In genomic region chr2:142741764-142742269, GRCh38 we compare ENCODE assay signal across 13 cellular contexts.
DNase-seq lines count a peak whose midpoint lies in the region; ATAC-seq, FAIRE-seq and TF ChIP-seq lines count a peak whose summit lies in the region.
"Had no signal": no experiment of that assay in that cellular context is flagged by ENCODE, and none has a peak within 500 bp of the region (broad histone marks: within the 10 kb centered on the region; RNA-seq: fewer than 3 reads in every experiment).

No MANE protein-coding gene starts in this region.

- WGBS in GM12878 (ENCODE audit: insufficient coverage, insufficient replicate concordance, low lambda C conversion rate, missing lambda C conversion rate): 0% methylated on average over 2 of the region's 2 CpGs

- FAIRE-seq in GM12878 (lab: Jason Lieb, UNC): peak; percentile 7

- TF ChIP-seq CTCF in GM12878 (IDR thresholded peaks at IDR 0.05 in 2 of 3, conservative IDR thresholded peaks at IDR 0.05 in 1 of 3; ENCODE audit: control insufficient read depth in 2 of 3, extremely low read depth in 1 of 3, insufficient read depth in 1 of 3, low read depth in 3 of 3, low read length in 3 of 3): no peak

- BruUV-seq in GM12878 (replicated peaks; lab: Mats Ljungman, UMichigan): no TSS peak

- no peak overlapping the region; the same call in 1 of the 2 replicates for H3K4me2 ChIP-seq in GM12878 (ENCODE audit: control insufficient read depth, insufficient read depth)

- TF ChIP-seq EP300 in GM12878 (IDR thresholded peaks at IDR 0.05; ENCODE audit: borderline replicate concordance in 1 of 2, control insufficient read depth in 1 of 2, low read depth in 2 of 2, low read length in 2 of 2): peak in 1 of 2 experiments; percentile 25; a peak in 1 of 4 replicates

- no peak for TF ChIP-seq RAD21 in GM12878 (IDR thresholded peaks at IDR 0.05; ENCODE audit: insufficient read depth, low read depth, low read length)

- intact Hi-C loops in GM12878 (cut with micrococcal nuclease; ENCODE audit: unreplicated experiment): loop anchor here (5.0 kb wide), 1 partner anchor 135 kb away; the partner anchor contains the start of gene KYNU

- H3K9ac ChIP-seq in GM12878 (ENCODE audit: control insufficient read depth, insufficient read depth, low read length): no peak overlapping the region

- H2AFZ ChIP-seq in GM12878 (ENCODE audit: control insufficient read depth, low read depth, low read length): no peak overlapping the region

- H3K27me3 ChIP-seq in GM12878 (replicated peaks in 1 of 2; ENCODE audit: control insufficient read depth in 2 of 2, insufficient read depth in 2 of 2, low read length in 1 of 2): no peaks in the 10 kb centered on the region
- H3K27me3 ChIP-seq: adrenal gland had no signal

- ATAC-seq in GM18508 (IDR thresholded peaks at IDR 0.05; ENCODE audit: insufficient read depth, unreplicated experiment): peak; percentile 68
- ATAC-seq in GM21360 (IDR thresholded peaks at IDR 0.05; ENCODE audit: unreplicated experiment): peak; percentile 74
- peak; percentile 70 for ATAC-seq in HG03025 (IDR thresholded peaks at IDR 0.05; ENCODE audit: low FRiP score, unreplicated experiment)
- peak; percentile 78 for ATAC-seq in GM12878
- ATAC-seq in HG03196 (IDR thresholded peaks at IDR 0.05; ENCODE audit: unreplicated experiment): no peak

- no peak for TF ChIP-seq POLR2A in GM12878 (IDR thresholded peaks at IDR 0.05; ENCODE audit: low read depth, low read length)

- RAD21 ChIA-PET in GM12878 (lab: Charles Lee; ENCODE audit: unreplicated experiment): interaction anchor here (1.3 to 1.4 kb wide), 2 partner anchors 28 to 133 kb away, joined by 3 to 4 read pairs; no protein-coding TSS in a partner anchor

- in situ Hi-C loops in GM12878 (cut with MboI): no loop called here

- SMC1A ChIA-PET in GM12878 (lab: Charles Lee; ENCODE audit: uncharacterized antibody, unreplicated experiment): interaction anchor here (0.7 to 1.5 kb wide), 2 partner anchors 15 to 252 kb away, joined by 3 read pairs; no protein-coding TSS in a partner anchor

- H3K9me3 ChIP-seq in GM12878 (replicated peaks; ENCODE audit: control insufficient read depth, insufficient read depth, low read length): no peaks in the 10 kb centered on the region
- H3K9me3 ChIP-seq: adrenal gland had no signal

- POLR2A ChIA-PET in GM12878 (lab: Charles Lee): no interaction called here

- H3K4me3 ChIP-seq in GM12878: no peak overlapping the region
- H3K4me3 ChIP-seq: adrenal gland, SK-N-MC had no signal

- DNase-seq in GM12878 (ENCODE audit: low read depth, low spot score) (no peak), NOMO-1 (lab: John Stamatoyannopoulos, UW; ENCODE audit: unreplicated experiment in 2 of 2) (no peak), MV-4-11 (lab: John Stamatoyannopoulos, UW) (no peak), ureter (ENCODE audit: low spot score) (no peak)
- DNase-seq: activated T-cell treated with anti-CD3 and anti-CD28 coated beads for 4 hours, adrenal gland, C1 segment of cervical spinal cord, substantia nigra had no signal

- CTCF ChIA-PET in GM12878 (lab: Yijun Ruan, JAX): interaction anchor here (0.9 kb wide), 1 partner anchor 102 kb away, joined by 3 read pairs; no protein-coding TSS in a partner anchor

- no peaks in the 10 kb centered on the region for H4K20me1 ChIP-seq in GM12878 (ENCODE audit: control insufficient read depth, insufficient read depth)

- H3K79me2 ChIP-seq in GM12878 (ENCODE audit: control insufficient read depth, insufficient read depth, low read length): no peaks in the 10 kb centered on the region

- no peak overlapping the region; the same call in 1 of the 2 replicates for H3K27ac ChIP-seq in GM12878 (ENCODE audit: control insufficient read depth, insufficient read depth)
- H3K27ac ChIP-seq: adrenal gland, SK-N-MC had no signal

- H3K4me1 ChIP-seq in GM12878 (ENCODE audit: control insufficient read depth, insufficient read depth, low read length): peaks cover 5% of the 10 kb centered on the region; the same call in 1 of the 2 replicates

- no peaks in the 10 kb centered on the region for H3K36me3 ChIP-seq in GM12878 (ENCODE audit: control insufficient read depth in 2 of 2, insufficient read depth in 2 of 2, low read length in 1 of 2)
- H3K36me3 ChIP-seq: adrenal gland had no signal

TF ChIP-seq in GM12878, 131 proteins besides CTCF, POLR2A, EP300 and RAD21 (continues in another document):
- TF ChIP-seq IRF4 (IDR thresholded peaks at IDR 0.05; ENCODE audit: low read depth, low read length) (peak; percentile 68; the same call in 1 of the 2 replicates), IKZF2 (IDR thresholded peaks at IDR 0.05) (peak; percentile 58 to 62; a peak in 3 of 4 replicates), NBN (IDR thresholded peaks at IDR 0.05) (no peak), NFXL1 (IDR thresholded peaks at IDR 0.05; ENCODE audit: borderline replicate concordance) (no peak), YY1 (IDR thresholded peaks at IDR 0.05; ENCODE audit: low read depth, low read length) (no peak), USF2 (IDR thresholded peaks at IDR 0.05; ENCODE audit: borderline replicate concordance, low read depth, low read length) (no peak), HDAC2 (IDR thresholded peaks at IDR 0.05) (no peak), E2F8 (IDR thresholded peaks at IDR 0.05; ENCODE audit: low read depth, partially characterized antibody) (no peak), CHD4 (IDR thresholded peaks at IDR 0.05) (no peak), BCLAF1 (IDR thresholded peaks at IDR 0.05) (no peak), BMI1 (IDR thresholded peaks at IDR 0.05; ENCODE audit: borderline replicate concordance) (no peak), EGR1 (IDR thresholded peaks at IDR 0.05; ENCODE audit: borderline replicate concordance in 1 of 2, low read depth in 2 of 2, low read length in 2 of 2) (no peak), POLR2AphosphoS5 (IDR thresholded peaks at IDR 0.05; ENCODE audit: low read length) (no peak), MEF2A (IDR thresholded peaks at IDR 0.05; ENCODE audit: insufficient read depth, low read depth, low read length) (0 out of 2 replicates have a peak, but pooled peaks have one; percentile 30), SREBF2 (IDR thresholded peaks at IDR 0.05; ENCODE audit: low read length) (no peak), RUNX3 (IDR thresholded peaks at IDR 0.05; ENCODE audit: low read length) (peak; percentile 74), SMC3 (IDR thresholded peaks at IDR 0.05; ENCODE audit: borderline replicate concordance, low read length) (no peak), SRF (IDR thresholded peaks at IDR 0.05; ENCODE audit: low read depth in 2 of 2, low read length in 2 of 2) (0 out of 4 replicates have a peak, but pooled peaks of 1 of the 2 experiments have one; percentile 9)
